Comparison of ENCODE assay signal across 27 cellular contexts in genomic region chrX:131938749-131939148, GRCh38.
DNase-seq lines count a peak whose midpoint lies in the region; ATAC-seq, FAIRE-seq and TF ChIP-seq lines count a peak whose summit lies in the region.
"Had no signal": no experiment of that assay in that cellular context is flagged by ENCODE, and none has a peak within 500 bp of the region (broad histone marks: within the 10 kb centered on the region; RNA-seq: fewer than 3 reads in every experiment).

No MANE protein-coding gene starts in this region.

- no peaks in the 10 kb centered on the region for H3K79me1 ChIP-seq in H1 (ENCODE audit: low read depth, low read length)

- H3K9me3 ChIP-seq in H1 (ENCODE audit: insufficient read depth in 2 of 2, low read depth in 1 of 2, low read length in 1 of 2) (no peaks in the 10 kb centered on the region), osteoblast (ENCODE audit: low read depth, low read length) (no peaks in the 10 kb centered on the region)
- H3K9me3 ChIP-seq: BE2C, BLaER1 had no signal

- H4K91ac ChIP-seq in H1 (replicated peaks; ENCODE audit: insufficient read length, low read length): no peak overlapping the region

- H2BK20ac ChIP-seq in H1 (ENCODE audit: low read length): no peak overlapping the region

- H3K27me3 ChIP-seq in H1 (replicated peaks in 1 of 4; ENCODE audit: control insufficient read depth in 3 of 4, extremely low read depth in 1 of 4, insufficient read depth in 3 of 4, low read length in 3 of 4) (no peaks in the 10 kb centered on the region), osteoblast (ENCODE audit: insufficient read depth, low read length) (peaks cover 21% of the 10 kb centered on the region)
- H3K27me3 ChIP-seq: BE2C had no signal

- no peak overlapping the region for H3K18ac ChIP-seq in H1 (ENCODE audit: extremely low read depth, low read length)

- H3K56ac ChIP-seq in H1 (replicated peaks; ENCODE audit: insufficient read length, low read depth, low read length): no peak overlapping the region

- TF ChIP-seq POLR2A in H1 (IDR thresholded peaks at IDR 0.05; ENCODE audit: control extremely low read depth in 1 of 2, low read depth in 2 of 2, low read length in 2 of 2): no peak

- H2AFZ ChIP-seq in H1 (ENCODE audit: low read length) (no peak overlapping the region), osteoblast (ENCODE audit: low read length) (no peak overlapping the region)

- H3K79me2 ChIP-seq in H1 (ENCODE audit: control insufficient read depth in 1 of 2, insufficient read depth in 2 of 2, low read length in 2 of 2) (no peaks in the 10 kb centered on the region), osteoblast (ENCODE audit: insufficient read depth, low read length) (no peaks in the 10 kb centered on the region)

- no peak overlapping the region for H3K4ac ChIP-seq in H1 (replicated peaks; ENCODE audit: insufficient read length, low read depth, low read length)

- no peak overlapping the region for H2AK5ac ChIP-seq in H1 (ENCODE audit: low read depth, low read length)

- no peak for TF ChIP-seq RAD21 in H1 (IDR thresholded peaks at IDR 0.05 in 1 of 2, conservative IDR thresholded peaks at IDR 0.05 in 1 of 2; ENCODE audit: low read depth in 2 of 2, low read length in 2 of 2)

- no peak overlapping the region for H3K27ac ChIP-seq in H1 (ENCODE audit: low read depth, low read length)
- H3K27ac ChIP-seq in osteoblast (ENCODE audit: low read depth, low read length): no peak overlapping the region
- H3K27ac ChIP-seq: BLaER1 had no signal

- no peaks in the 10 kb centered on the region for H3K36me3 ChIP-seq in H1 (ENCODE audit: control insufficient read depth in 2 of 4, insufficient read depth in 4 of 4, low read length in 3 of 4)
- no peaks in the 10 kb centered on the region for H3K36me3 ChIP-seq in osteoblast (ENCODE audit: insufficient read depth, low read length)
- H3K36me3 ChIP-seq: BE2C, BLaER1 had no signal

- H4K20me1 ChIP-seq in H1 (replicated peaks in 1 of 2; ENCODE audit: control insufficient read depth in 1 of 2, insufficient read depth in 2 of 2, low read length in 2 of 2) (no peaks in the 10 kb centered on the region), osteoblast (ENCODE audit: insufficient read depth, low read length) (no peaks in the 10 kb centered on the region)

- no peak overlapping the region for H2BK5ac ChIP-seq in H1 (ENCODE audit: low read depth, low read length)

- no peak overlapping the region for H4K8ac ChIP-seq in H1 (ENCODE audit: extremely low read depth, insufficient read depth, low read length)

- no peak overlapping the region for H4K5ac ChIP-seq in H1 (ENCODE audit: insufficient read length, low read depth, low read length)

- H3K14ac ChIP-seq in H1 (ENCODE audit: insufficient read length): no peak overlapping the region

- no peak overlapping the region for H2BK120ac ChIP-seq in H1 (replicated peaks; ENCODE audit: low read depth, low read length)

- H3K4me2 ChIP-seq in H1 (ENCODE audit: insufficient read depth in 1 of 2, low read depth in 2 of 2, low read length in 2 of 2) (no peak overlapping the region), osteoblast (ENCODE audit: insufficient read depth, low read length) (no peak overlapping the region)
- H3K4me2 ChIP-seq: BLaER1 had no signal

- in situ Hi-C loops in SK-MEL-5 (cut with HindIII; ENCODE audit: low pct_unique_long_range_greater_than_20kb, low sequenced_read_pairs): no loop called here

- TF ChIP-seq CTCF in H1 (IDR thresholded peaks at IDR 0.05; ENCODE audit: control extremely low read depth in 1 of 3, insufficient read depth in 1 of 3, low read depth in 1 of 3, low read length in 3 of 3) (no peak), osteoblast (IDR thresholded peaks at IDR 0.05; ENCODE audit: extremely low read depth, low read depth, low read length) (no peak)

- no peak overlapping the region for H2BK12ac ChIP-seq in H1 (ENCODE audit: low read depth, low read length)

- FAIRE-seq in H1 (lab: Jason Lieb, UNC): no peak
- FAIRE-seq: A204.1, GM12878, GM12892, GM18507 had no signal

- no peak overlapping the region for H2BK15ac ChIP-seq in H1 (ENCODE audit: low read length)

- H3K4me1 ChIP-seq in H1 (replicated peaks in 1 of 4; ENCODE audit: control insufficient read depth in 3 of 4, insufficient read depth in 4 of 4, low read length in 3 of 4) (no peaks in the 10 kb centered on the region), osteoblast (ENCODE audit: insufficient read depth, low read length) (no peaks in the 10 kb centered on the region)
- H3K4me1 ChIP-seq: BE2C, BLaER1 had no signal

- ATAC-seq in GM21423 (IDR thresholded peaks at IDR 0.05; ENCODE audit: unreplicated experiment): no peak
- ATAC-seq in HG03521 (IDR thresholded peaks at IDR 0.05; ENCODE audit: unreplicated experiment): no peak
- ATAC-seq: GM12878 had no signal

- no peak for TF ChIP-seq EP300 in H1 (IDR thresholded peaks at IDR 0.05; ENCODE audit: borderline replicate concordance in 1 of 2, low read depth in 2 of 2, low read length in 2 of 2)

- H3K23ac ChIP-seq in H1 (ENCODE audit: insufficient read length): no peak overlapping the region

- H3K23me2 ChIP-seq in H1 (ENCODE audit: low read depth, low read length): no peaks in the 10 kb centered on the region

- CTCF ChIA-PET in H1 (lab: Charles Lee; ENCODE audit: partially characterized antibody): no interaction called here

- WGBS in H1 (ENCODE audit: extremely low coverage in 1 of 2, insufficient coverage in 1 of 2, insufficient read length in 1 of 2, insufficient replicate concordance in 2 of 2, low coverage in 1 of 2, low lambda C conversion rate in 2 of 2, missing lambda C conversion rate in 1 of 2), 2 experiments: 88% methylated on average over 8 of the region's 8 CpGs; no CpG with 5 or more reads in 1 of the 2 experiments

- POLR2A ChIA-PET in H1 (lab: Charles Lee; ENCODE audit: partially characterized antibody): interaction anchor here (0.6 kb wide), 1 partner anchor 85 kb away, joined by 3 read pairs; no protein-coding TSS in a partner anchor

- no peak overlapping the region for H3K4me3 ChIP-seq in H1 (ENCODE audit: extremely low read depth in 1 of 4, insufficient read depth in 2 of 4, low read depth in 3 of 4, low read length in 4 of 4)
- no peak overlapping the region for H3K4me3 ChIP-seq in osteoblast (ENCODE audit: insufficient read depth, low read length)
- H3K4me3 ChIP-seq: BLaER1, GM12878 had no signal

- DNase-seq in SK-MEL-5 (ENCODE audit: low read depth, low spot score): peak; percentile 0
- DNase-seq in H1 (ENCODE audit: low read depth in 1 of 2, low spot score in 2 of 2): no peak
- peak; percentile 8 for DNase-seq in osteoblast (ENCODE audit: insufficient read length, low spot score, missing footprints)
- no peak for DNase-seq in activated CD4-positive, alpha-beta T cell treated with anti-CD3 and anti-CD28 coated beads for 4 hours
- DNase-seq in NOMO-1 treated with DMSO at 0.1 percent for 48 hours (lab: John Stamatoyannopoulos, UW; ENCODE audit: unreplicated experiment): no peak
- DNase-seq: 8988T; ACHN; BE2C; C1 segment of cervical spinal cord; CD4-positive, alpha-beta memory T cell; CD4-positive, CD25-positive, alpha-beta regulatory T cell; CD8-positive, alpha-beta memory T cell; COR-L47; DMS 273 treated with DMSO at 0.1 percent for 48 hours; DMS153; DMS53; DMS79; DND-41; EL; GDM1 had no signal

- no peak overlapping the region for H3K9ac ChIP-seq in H1 (replicated peaks in 1 of 4; ENCODE audit: extremely low read depth in 1 of 4, low read depth in 3 of 4, low read length in 3 of 4)
- H3K9ac ChIP-seq: BLaER1 had no signal

TF ChIP-seq in H1, 55 proteins besides CTCF, POLR2A, EP300 and RAD21:
- TF ChIP-seq SIX5 (IDR thresholded peaks at IDR 0.05; ENCODE audit: low read depth, low read length): no peak
- TF ChIP-seq KDM1A (IDR thresholded peaks at IDR 0.05; ENCODE audit: borderline replicate concordance, low read length): no peak
- peak; percentile 55; the same call in 1 of the 2 replicates for TF ChIP-seq TBP (IDR thresholded peaks at IDR 0.05; ENCODE audit: low read depth, low read length)
- no peak for TF ChIP-seq RXRA (IDR thresholded peaks at IDR 0.05; ENCODE audit: insufficient read depth, low read depth, low read length)

Comparison
In these comparisons a context has a peak if more than half of its experiments do, and no peak if none do; other contexts are left out.
1. DNase-seq: peak in SK-MEL-5 (single experiment) and osteoblast (single experiment); none in H1 (0 of 2), activated CD4-positive, alpha-beta T cell treated with anti-CD3 and anti-CD28 coated beads for 4 hours (0 of 2) and NOMO-1 treated with DMSO at 0.1 percent for 48 hours (single experiment).